Comparison of ENCODE assay signal across 1 cellular context in the genomic region with DNA sequence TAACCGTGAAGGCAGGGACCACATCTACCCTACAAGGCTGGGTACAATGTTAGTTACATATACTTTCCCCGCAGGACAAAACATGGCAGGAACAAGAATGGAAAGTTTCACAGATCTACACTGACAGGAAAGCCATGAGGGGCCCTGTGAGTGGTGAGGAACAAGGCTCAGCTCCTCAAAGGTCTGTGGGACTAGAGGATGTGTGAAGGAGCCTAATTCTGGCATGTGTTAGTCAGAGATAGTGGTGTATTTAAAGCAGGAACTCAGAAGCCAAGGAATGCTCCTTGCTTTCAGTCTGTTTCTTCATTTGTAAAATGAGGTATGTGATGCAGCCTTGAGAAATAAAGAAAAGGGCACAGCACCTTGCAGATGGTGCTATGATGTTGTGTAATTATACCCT.
TF ChIP-seq lines count a peak whose summit lies in the region.

No MANE protein-coding gene starts in this region.

TF ChIP-seq in IMR-90, 13 proteins besides CTCF, POLR2A, EP300 and RAD21 (continued from another document):
- TF ChIP-seq ELK1 (IDR thresholded peaks at IDR 0.05; ENCODE audit: borderline replicate concordance, low read depth, low read length): no peak
